In genomic region chr3:137171834-137172603, GRCh38 we compare ENCODE assay signal across 39 cellular contexts.
A peak's percentile ranks its signal among the peaks of the same experiment; 100 is the strongest.
DNase-seq lines count a peak whose midpoint lies in the region; ATAC-seq, FAIRE-seq and TF ChIP-seq lines count a peak whose summit lies in the region.
"Had no signal": no experiment of that assay in that cellular context is flagged by ENCODE, and none has a peak within 500 bp of the region (broad histone marks: within the 10 kb centered on the region; RNA-seq: fewer than 3 reads in every experiment).

No MANE protein-coding gene starts in this region.

- no peak overlapping the region for H2AK5ac ChIP-seq in H1 (ENCODE audit: low read depth, low read length)

- H3K79me2 ChIP-seq in H1 (ENCODE audit: control insufficient read depth in 1 of 2, insufficient read depth in 2 of 2, low read length in 2 of 2), result no peaks in the 10 kb centered on the region

- H2AFZ ChIP-seq in H1 (ENCODE audit: low read length), result peak overlapping the region; percentile 43; the same call in 1 of the 2 replicates

- no peak for TF ChIP-seq POLR2A in H1 (IDR thresholded peaks at IDR 0.05; ENCODE audit: control extremely low read depth in 1 of 2, low read depth in 2 of 2, low read length in 2 of 2)

- no peak overlapping the region for H3K18ac ChIP-seq in H1 (ENCODE audit: extremely low read depth, low read length)

- POLR2A ChIA-PET in H1 (lab: Charles Lee; ENCODE audit: partially characterized antibody), result no interaction called here

- H3K9me3 ChIP-seq in H1 (ENCODE audit: insufficient read depth in 2 of 2, low read depth in 1 of 2, low read length in 1 of 2), result no peaks in the 10 kb centered on the region
- H3K9me3 ChIP-seq in endodermal cell (ENCODE audit: control insufficient read depth, low read length), result no peaks in the 10 kb centered on the region
- H3K9me3 ChIP-seq: A549, esophagus squamous epithelium, lower lobe of right lung, prostate gland, stomach, vagina had no signal

- FAIRE-seq in H1 (lab: Jason Lieb, UNC), result no peak
- FAIRE-seq: A549, frontal cortex had no signal

- no peak overlapping the region for H3K4ac ChIP-seq in H1 (replicated peaks; ENCODE audit: insufficient read length, low read depth, low read length)

- H3K4me1 Mint-ChIP-seq in endodermal cell, result peaks cover 3% of the 10 kb centered on the region
- H3K4me1 Mint-ChIP-seq: activated naive CD8-positive, alpha-beta T cell treated with anti-CD3 and anti-CD28 coated beads, Interleukin-2, amount 50 U/mL, for 24 hours; CD4-positive, alpha-beta memory T cell; naive thymus-derived CD8-positive, alpha-beta T cell had no signal

- no peaks in the 10 kb centered on the region for H4K20me1 ChIP-seq in H1 (replicated peaks in 1 of 2; ENCODE audit: control insufficient read depth in 1 of 2, insufficient read depth in 2 of 2, low read length in 2 of 2)

- DNase-seq in EL (peak; percentile 4), HPDE6-E6E7 (ENCODE audit: extremely low spot score) (peak; percentile 34), H1 (ENCODE audit: low read depth in 1 of 2, low spot score in 2 of 2) (no peak), endodermal cell (no peak), NCI-H1417 (lab: John Stamatoyannopoulos, UW) (no peak), NCI-H2227 (lab: John Stamatoyannopoulos, UW; ENCODE audit: unreplicated experiment) (no peak)
- DNase-seq: activated CD4-positive, alpha-beta memory T cell treated with anti-CD3 and anti-CD28 coated beads for 36 hours; activated CD8-positive, alpha-beta memory T cell treated with anti-CD3 and anti-CD28 coated beads, Interleukin-2, amount 50 U/mL, for 4 hours; activated naive CD4-positive, alpha-beta T cell; activated naive CD8-positive, alpha-beta T cell treated with anti-CD3 and anti-CD28 coated beads, Interleukin-2, amount 50 U/mL, for 24 hours; AML-193; CD4-positive, alpha-beta memory T cell; central memory CD4-positive, alpha-beta T cell; effector memory CD8-positive, alpha-beta T cell; esophagus squamous epithelium; HCEC 1CT; kidney glomerular epithelial cell; lower lobe of right lung; MM.1S; naive thymus-derived CD8-positive, alpha-beta T cell; NCI-H1105 treated with DMSO at 0.1 percent for 48 hours; NCI-H2029; NCI-H2227 treated with DMSO at 0.1 percent for 48 hours; NCI-H526; PC-3; Right ventricle myocardium superior; stimulated activated CD4-positive, alpha-beta T cell treated with anti-CD3 and anti-CD28 coated beads, Interleukin-12 subunit alpha, Interleukin-12 subunit beta, amount 100 ng/mL, for 4 hours; stimulated activated CD4-positive, alpha-beta T cell treated with anti-CD3 and anti-CD28 coated beads, Interleukin-4, amount 100 ng/mL, for 1 hour; stomach; T-helper 2 cell had no signal

- 92% methylated on average over 5 of the region's 5 CpGs; no CpG with 5 or more reads in 1 of the 2 experiments for WGBS in H1 (ENCODE audit: extremely low coverage in 1 of 2, insufficient coverage in 1 of 2, insufficient read length in 1 of 2, insufficient replicate concordance in 2 of 2, low coverage in 1 of 2, low lambda C conversion rate in 2 of 2, missing lambda C conversion rate in 1 of 2), 2 experiments
- WGBS in endodermal cell (ENCODE audit: insufficient coverage in 1 of 2, insufficient read length in 1 of 2), 2 experiments, result 88 to 90% methylated on average over 2 to 4 of the region's 5 CpGs

- no peak overlapping the region for H4K8ac ChIP-seq in H1 (ENCODE audit: extremely low read depth, insufficient read depth, low read length)

- no peak overlapping the region for H3K56ac ChIP-seq in H1 (replicated peaks; ENCODE audit: insufficient read length, low read depth, low read length)

- H3K27ac ChIP-seq in H1 (ENCODE audit: low read depth, low read length) (no peak overlapping the region), endodermal cell (ENCODE audit: low read depth, low read length) (no peak overlapping the region)
- H3K27ac ChIP-seq: A549, esophagus squamous epithelium, KMS-11, lower lobe of right lung, prostate gland, stomach, vagina had no signal

- no peak overlapping the region for H4K91ac ChIP-seq in H1 (replicated peaks; ENCODE audit: insufficient read length, low read length)

- no peak overlapping the region for H2BK15ac ChIP-seq in H1 (ENCODE audit: low read length)

- TF ChIP-seq RAD21 in H1 (IDR thresholded peaks at IDR 0.05 in 1 of 2, conservative IDR thresholded peaks at IDR 0.05 in 1 of 2; ENCODE audit: low read depth in 2 of 2, low read length in 2 of 2), result no peak

- H3K27ac Mint-ChIP-seq in endodermal cell, result no peak overlapping the region
- H3K27ac Mint-ChIP-seq: activated CD4-positive, alpha-beta memory T cell treated with anti-CD3 and anti-CD28 coated beads for 36 hours; activated naive CD8-positive, alpha-beta T cell treated with anti-CD3 and anti-CD28 coated beads, Interleukin-2, amount 50 U/mL, for 24 hours; CD4-positive, alpha-beta memory T cell; effector memory CD8-positive, alpha-beta T cell; naive thymus-derived CD8-positive, alpha-beta T cell had no signal

- H2BK20ac ChIP-seq in H1 (ENCODE audit: low read length), result no peak overlapping the region

- no peak overlapping the region for H2BK12ac ChIP-seq in H1 (ENCODE audit: low read depth, low read length)

- no peak overlapping the region for H3K14ac ChIP-seq in H1 (ENCODE audit: insufficient read length)

- H4K5ac ChIP-seq in H1 (ENCODE audit: insufficient read length, low read depth, low read length), result no peak overlapping the region

- no peaks in the 10 kb centered on the region for H3K79me1 ChIP-seq in H1 (ENCODE audit: low read depth, low read length)

- no peaks in the 10 kb centered on the region for H3K36me3 Mint-ChIP-seq in endodermal cell (ENCODE audit: low read depth)
- H3K36me3 Mint-ChIP-seq: activated CD4-positive, alpha-beta memory T cell treated with anti-CD3 and anti-CD28 coated beads for 36 hours; CD4-positive, alpha-beta memory T cell had no signal

- no peak overlapping the region for H2BK5ac ChIP-seq in H1 (ENCODE audit: low read depth, low read length)

- H3K4me2 ChIP-seq in H1 (ENCODE audit: insufficient read depth in 1 of 2, low read depth in 2 of 2, low read length in 2 of 2), result no peak overlapping the region
- H3K4me2 ChIP-seq: A549, KMS-11 had no signal

- TF ChIP-seq CTCF in H1 (IDR thresholded peaks at IDR 0.05; ENCODE audit: control extremely low read depth in 1 of 3, insufficient read depth in 1 of 3, low read depth in 1 of 3, low read length in 3 of 3) (no peak), endodermal cell (conservative IDR thresholded peaks at IDR 0.05) (no peak)

- H3K36me3 ChIP-seq in H1 (ENCODE audit: control insufficient read depth in 2 of 4, insufficient read depth in 4 of 4, low read length in 3 of 4) (no peaks in the 10 kb centered on the region), endodermal cell (ENCODE audit: control insufficient read depth, insufficient read depth, low read length) (no peaks in the 10 kb centered on the region)
- H3K36me3 ChIP-seq: esophagus squamous epithelium, lower lobe of right lung, prostate gland, stomach, vagina had no signal

- H3K4me3 ChIP-seq in H1 (ENCODE audit: extremely low read depth in 1 of 4, insufficient read depth in 2 of 4, low read depth in 3 of 4, low read length in 4 of 4), result no peak overlapping the region
- no peak overlapping the region for H3K4me3 ChIP-seq in endodermal cell (ENCODE audit: low read length)
- H3K4me3 ChIP-seq: A549, esophagus squamous epithelium, lower lobe of right lung, prostate gland, stomach, vagina had no signal

- no peak overlapping the region for H3K4me3 Mint-ChIP-seq in endodermal cell
- H3K4me3 Mint-ChIP-seq: activated CD4-positive, alpha-beta memory T cell treated with anti-CD3 and anti-CD28 coated beads for 36 hours; activated naive CD8-positive, alpha-beta T cell treated with anti-CD3 and anti-CD28 coated beads, Interleukin-2, amount 50 U/mL, for 24 hours; CD4-positive, alpha-beta memory T cell; effector memory CD8-positive, alpha-beta T cell; naive thymus-derived CD8-positive, alpha-beta T cell had no signal

- no peak for TF ChIP-seq EP300 in H1 (IDR thresholded peaks at IDR 0.05; ENCODE audit: borderline replicate concordance in 1 of 2, low read depth in 2 of 2, low read length in 2 of 2)

- peak overlapping the region in 1 of 4 experiments; percentile 34; a peak in 1 of 7 replicates for H3K9ac ChIP-seq in H1 (replicated peaks in 1 of 4; ENCODE audit: extremely low read depth in 1 of 4, low read depth in 3 of 4, low read length in 3 of 4)
- no peak overlapping the region for H3K9ac ChIP-seq in endodermal cell (ENCODE audit: extremely low read depth, low read length, poor library complexity, severe bottlenecking)
- H3K9ac ChIP-seq: KMS-11 had no signal

- peaks cover 4% of the 10 kb centered on the region for H3K9me3 Mint-ChIP-seq in endodermal cell
- H3K9me3 Mint-ChIP-seq: activated CD4-positive, alpha-beta memory T cell treated with anti-CD3 and anti-CD28 coated beads for 36 hours had no signal

- H3K27me3 ChIP-seq in H1 (replicated peaks in 1 of 4; ENCODE audit: control insufficient read depth in 3 of 4, extremely low read depth in 1 of 4, insufficient read depth in 3 of 4, low read length in 3 of 4) (no peaks in the 10 kb centered on the region), endodermal cell (ENCODE audit: control insufficient read depth, insufficient read depth, low read length, poor library complexity, severe bottlenecking) (no peaks in the 10 kb centered on the region)
- H3K27me3 ChIP-seq: esophagus squamous epithelium, vagina had no signal

- H3K4me1 ChIP-seq in H1 (replicated peaks in 1 of 4; ENCODE audit: control insufficient read depth in 3 of 4, insufficient read depth in 4 of 4, low read length in 3 of 4) (no peaks in the 10 kb centered on the region), endodermal cell (ENCODE audit: control insufficient read depth, insufficient read depth, low read length) (no peaks in the 10 kb centered on the region)
- H3K4me1 ChIP-seq: A549, esophagus squamous epithelium, lower lobe of right lung, prostate gland, stomach, vagina had no signal

- peaks cover 3% of the 10 kb centered on the region for H3K27me3 Mint-ChIP-seq in endodermal cell (ENCODE audit: insufficient read depth)

- CTCF ChIA-PET in H1 (lab: Charles Lee; ENCODE audit: partially characterized antibody), result interaction anchor here (0.6 to 1.7 kb wide), 6 partner anchors 9 to 50 kb away, joined by 3 to 5 read pairs (median 4); no protein-coding TSS in a partner anchor

- H2BK120ac ChIP-seq in H1 (replicated peaks; ENCODE audit: low read depth, low read length), result no peak overlapping the region

- no peaks in the 10 kb centered on the region for H3K23me2 ChIP-seq in H1 (ENCODE audit: low read depth, low read length)

- no peak overlapping the region for H3K23ac ChIP-seq in H1 (ENCODE audit: insufficient read length)

- peak; percentile 76 for ATAC-seq in GM18868 (IDR thresholded peaks at IDR 0.05; ENCODE audit: unreplicated experiment)
- ATAC-seq in HG02642 (IDR thresholded peaks at IDR 0.05; ENCODE audit: poor library complexity, unreplicated experiment), result no peak
- ATAC-seq: A549; activated CD4-positive, CD25-positive, alpha-beta regulatory T cell treated with anti-CD3 and anti-CD28 coated beads, Interleukin-2, amount 50 U/mL, for 24 hours; activated naive CD8-positive, alpha-beta T cell treated with anti-CD3 and anti-CD28 coated beads, Interleukin-2, amount 50 U/mL, for 24 hours; effector memory CD8-positive, alpha-beta T cell; lower lobe of right lung; naive thymus-derived CD8-positive, alpha-beta T cell; PC-3; sciatic nerve had no signal

TF ChIP-seq in H1, 55 proteins besides CTCF, POLR2A, EP300 and RAD21:
- no peak for TF ChIP-seq SP4 (IDR thresholded peaks at IDR 0.05; ENCODE audit: low read length)
TF ChIP-seq in H1: peak in this region for 0.

Comparison
In these comparisons a context has a peak if more than half of its experiments do, and no peak if none do; other contexts are left out.
1. DNase-seq: peak in EL (single experiment) and HPDE6-E6E7 (single experiment); none in H1 (0 of 2), endodermal cell (single experiment), NCI-H1417 (0 of 3) and NCI-H2227 (single experiment).